In genomic region chr2:135876770-135877169, GRCh38 we compare ENCODE assay signal across 9 cellular contexts. TPM values are rescaled to one million over a fixed set of nuclear protein-coding genes. Genes with fewer than 3 reads are reported as not detected.
A peak's percentile ranks its signal among the peaks of the same experiment; 100 is the strongest.
DNase-seq lines count a peak whose midpoint lies in the region; ATAC-seq, FAIRE-seq and TF ChIP-seq lines count a peak whose summit lies in the region.
"Not testable (repeated sequence)": the region's sequence is repeated elsewhere in the genome, so short reads cannot be mapped to it uniquely, and the experiment has no call there.
"Had no signal": no experiment of that assay in that cellular context is flagged by ENCODE, and none has a peak within 500 bp of the region (broad histone marks: within the 10 kb centered on the region; RNA-seq: fewer than 3 reads in every experiment).

No MANE protein-coding gene starts in this region.

- peak overlapping the region; percentile 84 for H3K9ac ChIP-seq in astrocyte (ENCODE audit: low read length)
- not testable (repeated sequence) for H3K9ac ChIP-seq in fibroblast of lung (ENCODE audit: insufficient read depth, low read length)

- TF ChIP-seq CTCF in Caco-2 (IDR thresholded peaks at IDR 0.05; ENCODE audit: insufficient read depth in 1 of 2, low read depth in 1 of 2, low read length in 1 of 2, severe bottlenecking in 1 of 2, unreplicated experiment in 1 of 2); WERI-Rb-1 (IDR thresholded peaks at IDR 0.05; ENCODE audit: low read depth, low read length); astrocyte (IDR thresholded peaks at IDR 0.05; ENCODE audit: insufficient read depth, low read depth, low read length); fibroblast of lung (conservative IDR thresholded peaks at IDR 0.05 in 1 of 2, IDR thresholded peaks at IDR 0.05 in 1 of 2; ENCODE audit: low read depth in 1 of 2, low read length in 2 of 2); lower lobe of right lung (IDR thresholded peaks at IDR 0.05); progenitor cell of endocrine pancreas (IDR thresholded peaks at IDR 0.05; ENCODE audit: unreplicated experiment); upper lobe of right lung (IDR thresholded peaks at IDR 0.05): not testable (repeated sequence)

- intact Hi-C loops in Caco-2 (cut with micrococcal nuclease; ENCODE audit: unreplicated experiment), result loop anchor here (1.0 kb wide), 1 partner anchor 25 kb away; no protein-coding TSS in a partner anchor
- intact Hi-C loops in lower lobe of right lung (cut with DNase I); upper lobe of right lung (cut with DNase I): not testable (repeated sequence)

- H3K4me2 ChIP-seq in astrocyte (ENCODE audit: low read length) (peak overlapping the region; percentile 97), fibroblast of lung (ENCODE audit: extremely low read depth, insufficient read depth, low read length) (peak overlapping the region; percentile 76)

- H3K27ac Mint-ChIP-seq in Caco-2 (ENCODE audit: unreplicated experiment), result peak overlapping the region; percentile 81
- peak overlapping the region; percentile 53 for H3K27ac Mint-ChIP-seq in astrocyte (ENCODE audit: unreplicated experiment)
- H3K27ac Mint-ChIP-seq in progenitor cell of endocrine pancreas, result peak overlapping the region; percentile 91

- not testable (repeated sequence) for FAIRE-seq in astrocyte (lab: Jason Lieb, UNC)

- peaks cover 23% of the 10 kb centered on the region for H3K4me1 ChIP-seq in Caco-2
- H3K4me1 ChIP-seq in astrocyte (ENCODE audit: insufficient read depth, low read length); fibroblast of lung (ENCODE audit: control insufficient read depth, extremely low read depth, insufficient read depth, low read length): not testable (repeated sequence)
- peaks cover 17% of the 10 kb centered on the region for H3K4me1 ChIP-seq in lower lobe of right lung
- H3K4me1 ChIP-seq in upper lobe of right lung, result peaks cover 11% of the 10 kb centered on the region

- POLR2A ChIA-PET in Caco-2 (lab: Charles Lee), result interaction anchor here (0.6 to 1.3 kb wide), 10 partner anchors 11 to 1344 kb away, joined by 3 to 9 read pairs (median 6); partner anchors contain the start of gene DARS1

- H3K4me3 ChIP-seq in Caco-2 (ENCODE audit: low read depth, low read length) (peak overlapping the region; percentile 23), WERI-Rb-1 (ENCODE audit: low read depth, low read length) (peak overlapping the region; percentile 79), astrocyte (ENCODE audit: insufficient read depth, low read depth, low read length) (peak overlapping the region; percentile 75), fibroblast of lung (replicated peaks in 1 of 4; ENCODE audit: control extremely low read depth in 1 of 4, insufficient read depth in 1 of 4, low read depth in 3 of 4, low read length in 4 of 4) (peak overlapping the region; percentile 26 to 85 (median 68)), lower lobe of right lung (peak overlapping the region; percentile 82), upper lobe of right lung (peak overlapping the region; percentile 89)
- H3K4me3 ChIP-seq in Jurkat, Clone E6-1 (ENCODE audit: low read length), result peak overlapping the region; percentile 55

- H3K9me3 ChIP-seq in Caco-2; WERI-Rb-1 (ENCODE audit: severe bottlenecking); astrocyte (ENCODE audit: insufficient read depth, low read depth, low read length); fibroblast of lung (ENCODE audit: control insufficient read depth, insufficient read depth, low read depth, low read length); lower lobe of right lung; upper lobe of right lung: not testable (repeated sequence)

- not testable (repeated sequence) for ATAC-seq in lower lobe of right lung, upper lobe of right lung

- DNase-seq in Caco-2; Jurkat, Clone E6-1 (ENCODE audit: low read depth, low spot score); WERI-Rb-1; astrocyte (ENCODE audit: low read depth); fibroblast of lung (ENCODE audit: low read depth in 2 of 2); lower lobe of right lung; progenitor cell of endocrine pancreas (ENCODE audit: low spot score, unreplicated experiment); upper lobe of right lung: not testable (repeated sequence)

- H3K79me2 ChIP-seq in astrocyte (ENCODE audit: insufficient read depth, low read length), result peaks cover 19% of the 10 kb centered on the region
- H3K79me2 ChIP-seq in fibroblast of lung (ENCODE audit: control insufficient read depth, insufficient read depth, low read length), result not testable (repeated sequence)

- not testable (repeated sequence) for H3K27me3 ChIP-seq in Caco-2 (replicated peaks; ENCODE audit: control insufficient read depth, insufficient read depth, low read length); WERI-Rb-1 (ENCODE audit: insufficient read depth, low read depth, severe bottlenecking); astrocyte (ENCODE audit: insufficient read depth, low read length); fibroblast of lung (ENCODE audit: control insufficient read depth, insufficient read depth, low read length); lower lobe of right lung (ENCODE audit: low read depth); upper lobe of right lung

- H3K4me3 Mint-ChIP-seq in Caco-2 (ENCODE audit: unreplicated experiment) (peak overlapping the region; percentile 81), astrocyte (ENCODE audit: unreplicated experiment) (peak overlapping the region; percentile 89), progenitor cell of endocrine pancreas (ENCODE audit: low read depth) (peak overlapping the region; percentile 89)

- peaks cover 37% of the 10 kb centered on the region for H3K36me3 Mint-ChIP-seq in Caco-2 (ENCODE audit: insufficient read depth, unreplicated experiment)
- not testable (repeated sequence) for H3K36me3 Mint-ChIP-seq in astrocyte (ENCODE audit: low read depth, unreplicated experiment); progenitor cell of endocrine pancreas (ENCODE audit: insufficient read depth)

- CTCF ChIA-PET in Caco-2 (lab: Charles Lee), result interaction anchor here (1.0 kb wide), 1 partner anchor 37 kb away, joined by 5 read pairs; no protein-coding TSS in a partner anchor

- H3K27ac ChIP-seq in WERI-Rb-1, result peak overlapping the region; percentile 59
- H3K27ac ChIP-seq in astrocyte (ENCODE audit: low read depth, low read length); fibroblast of lung (ENCODE audit: insufficient read depth, low read length): not testable (repeated sequence)
- H3K27ac ChIP-seq in lower lobe of right lung, result peak overlapping the region; percentile 82
- H3K27ac ChIP-seq in upper lobe of right lung, result peak overlapping the region; percentile 48

- H3K9me3 Mint-ChIP-seq in Caco-2 (ENCODE audit: unreplicated experiment); astrocyte (ENCODE audit: unreplicated experiment): not testable (repeated sequence)
- peaks cover 11% of the 10 kb centered on the region for H3K9me3 Mint-ChIP-seq in progenitor cell of endocrine pancreas (ENCODE audit: low read depth)

- peak overlapping the region; percentile 74 for H2AFZ ChIP-seq in astrocyte (ENCODE audit: low read depth, low read length)
- H2AFZ ChIP-seq in fibroblast of lung (ENCODE audit: low read length), result peak overlapping the region; percentile 58

- not testable (repeated sequence) for BruUV-seq in Caco-2 (replicated peaks; lab: Mats Ljungman, UMichigan)

- H3K4me1 Mint-ChIP-seq in Caco-2 (ENCODE audit: low read depth, unreplicated experiment) (peaks cover 21% of the 10 kb centered on the region), progenitor cell of endocrine pancreas (ENCODE audit: low read depth) (peaks cover 20% of the 10 kb centered on the region)
- not testable (repeated sequence) for H3K4me1 Mint-ChIP-seq in astrocyte (ENCODE audit: low read depth, unreplicated experiment)

- H3K27me3 Mint-ChIP-seq in Caco-2 (ENCODE audit: insufficient read depth, unreplicated experiment); astrocyte (ENCODE audit: low read depth, unreplicated experiment); progenitor cell of endocrine pancreas: not testable (repeated sequence)

- H3K36me3 ChIP-seq in Caco-2 (ENCODE audit: control insufficient read depth, insufficient read depth, low read length); astrocyte (ENCODE audit: insufficient read depth, low read length); fibroblast of lung (ENCODE audit: control insufficient read depth, insufficient read depth, low read length); lower lobe of right lung; upper lobe of right lung: not testable (repeated sequence)
- peaks cover 33% of the 10 kb centered on the region for H3K36me3 ChIP-seq in WERI-Rb-1

- H4K20me1 ChIP-seq in astrocyte (ENCODE audit: insufficient read depth, low read length); fibroblast of lung (ENCODE audit: control insufficient read depth, extremely low read depth, insufficient read depth, low read length): not testable (repeated sequence)

RNA-seq across cellular contexts. Expression of gene MCM6, which starts 0.5 kb away (rescaled TPM):
- 94.6 and 96.0 TPM in 2 replicates for total RNA-seq in Caco-2 (2022)
- polyA plus RNA-seq in Jurkat, Clone E6-1 (2012; ENCODE audit: insufficient read depth, insufficient read length), result 154 TPM
- 7.8 and 9.5 TPM in 2 replicates for total RNA-seq in astrocyte
- 8.7 and 11.2 TPM in 2 replicates for total RNA-seq in fibroblast of lung
- polyA plus RNA-seq in fibroblast of lung, result 36.0 and 60.2 TPM in 2 replicates
- 21.8 and 42.9 TPM in 2 replicates for polyA plus RNA-seq in fibroblast of lung (2012)
- 13.3 and 37.7 TPM in 2 replicates for polyA minus RNA-seq in fibroblast of lung (ENCODE audit: low replicate concordance)
- 8.7 TPM for total RNA-seq in lower lobe of right lung
- 51.9 and 52.3 TPM in 2 replicates for total RNA-seq in progenitor cell of endocrine pancreas
- 8.2 TPM for total RNA-seq in upper lobe of right lung

RNA-seq across cellular contexts. Expression of gene LCT, which starts 39.8 kb away (rescaled TPM):
- total RNA-seq in Caco-2 (2022) (0.82 and 1.5 TPM in 2 replicates), astrocyte (not detected in 2 replicates), fibroblast of lung (under 0.01 TPM in 2 replicates), lower lobe of right lung (not detected), progenitor cell of endocrine pancreas (0.19 TPM in 1 of 2 replicates, not detected in the other), upper lobe of right lung (not detected)
- 0.57 TPM for polyA plus RNA-seq in Jurkat, Clone E6-1 (2012; ENCODE audit: insufficient read depth, insufficient read length)
- polyA plus RNA-seq in fibroblast of lung, result not detected in 2 replicates
- polyA plus RNA-seq in fibroblast of lung (2012), result not detected in 2 replicates
- polyA minus RNA-seq in fibroblast of lung (ENCODE audit: low replicate concordance), result not detected in 2 replicates
- total RNA-seq: left ventricle myocardium superior had no signal

Comparison
In these comparisons a context has a peak if more than half of its experiments do, and no peak if none do; other contexts are left out.
1. H3K4me3 ChIP-seq: peak in every context shown above with its lines; median percentile 89 in upper lobe of right lung; 82 in lower lobe of right lung; 79 in WERI-Rb-1; 75 in astrocyte; 68 in fibroblast of lung; 55 in Jurkat, Clone E6-1; 23 in Caco-2.